9 cellular contexts compared by ENCODE assay signal in genomic region chr1:158285756-158286241, GRCh38. TPM values are rescaled to one million over a fixed set of nuclear protein-coding genes. Genes with fewer than 3 reads are reported as not detected.
DNase-seq lines count a peak whose midpoint lies in the region; ATAC-seq and TF ChIP-seq lines count a peak whose summit lies in the region.
"Had no signal": no experiment of that assay in that cellular context is flagged by ENCODE, and none has a peak within 500 bp of the region (broad histone marks: within the 10 kb centered on the region; RNA-seq: fewer than 3 reads in every experiment).

No MANE protein-coding gene starts in this region.

- H3K36me3 ChIP-seq in OCI-LY7 (ENCODE audit: insufficient read depth, low read length): no peaks in the 10 kb centered on the region; the same call in 1 of the 2 replicates
- no peaks in the 10 kb centered on the region for H3K36me3 ChIP-seq in thymus (ENCODE audit: control insufficient read depth, insufficient read depth)

- peaks cover 22% of the 10 kb centered on the region; the same call in 1 of the 2 replicates for H3K9me3 ChIP-seq in OCI-LY7 (ENCODE audit: low read length)
- no peaks in the 10 kb centered on the region for H3K9me3 ChIP-seq in thymus (ENCODE audit: control insufficient read depth)

- H3K79me2 ChIP-seq in OCI-LY7 (ENCODE audit: insufficient read depth, low read depth, low read length): peaks cover 2% of the 10 kb centered on the region; the same call in 1 of the 2 replicates

- no TSS peak for BruUV-seq in OCI-LY7 (replicated peaks; lab: Mats Ljungman, UMichigan)

- POLR2A ChIA-PET in OCI-LY7 (lab: Charles Lee): interaction anchor here (0.6 to 1.1 kb wide), 4 partner anchors 11 to 113 kb away, joined by 3 to 4 read pairs (median 3); no protein-coding TSS in a partner anchor

- H3K4me1 ChIP-seq in OCI-LY7 (ENCODE audit: insufficient read depth, low read length, poor library complexity, severe bottlenecking) (peaks cover 78% of the 10 kb centered on the region), thymus (ENCODE audit: control insufficient read depth, insufficient read depth, low read length) (peaks cover 24% of the 10 kb centered on the region)

- H2AFZ ChIP-seq in OCI-LY7 (ENCODE audit: low read length): peak overlapping the region; percentile 73; the same call in 1 of the 2 replicates

- TF ChIP-seq CTCF in OCI-LY7 (conservative IDR thresholded peaks at IDR 0.05; ENCODE audit: low read length): no peak

- no peaks in the 10 kb centered on the region for H3K27me3 ChIP-seq in thymus (ENCODE audit: control insufficient read depth, insufficient read depth)

- peak overlapping the region; percentile 89 for H3K27ac ChIP-seq in OCI-LY7 (ENCODE audit: low read depth, low read length, poor library complexity, severe bottlenecking)
- peak overlapping the region; percentile 10 for H3K27ac ChIP-seq in thymus (ENCODE audit: low read depth)

- 13% methylated on average over 7 of the region's 7 CpGs for WGBS in thymus

- H4K20me1 ChIP-seq in OCI-LY7 (ENCODE audit: insufficient read depth, low read length): no peaks in the 10 kb centered on the region

- CTCF ChIA-PET in OCI-LY7 (lab: Charles Lee; ENCODE audit: unreplicated experiment): no interaction called here

- intact Hi-C loops in OCI-LY7 (cut with micrococcal nuclease; ENCODE audit: unreplicated experiment): loop anchor here (1.0 to 5.0 kb wide), 6 partner anchors 37 to 781 kb away; partner anchors contain the start of gene PYHIN1
- intact Hi-C loops in head of caudate nucleus (cut with DNase I): no loop called here

- H3K9me2 ChIP-seq in OCI-LY7 (ENCODE audit: insufficient read depth, low read length): no peaks in the 10 kb centered on the region

- H3K4me3 ChIP-seq in OCI-LY7 (ENCODE audit: low read depth, low read length, poor library complexity, severe bottlenecking) (peak overlapping the region; percentile 61), thymus (ENCODE audit: low read length) (no peak overlapping the region)

- ATAC-seq in HG02938 (IDR thresholded peaks at IDR 0.05; ENCODE audit: unreplicated experiment): peak; percentile 58

- H3K4me2 ChIP-seq in OCI-LY7 (ENCODE audit: low read length): peak overlapping the region; percentile 85

- peak; percentile 28 for DNase-seq in stimulated activated CD4-positive, alpha-beta T cell treated with anti-CD3 and anti-CD28 coated beads, Interleukin-4, amount 100 ng/mL, for 24 hours
- DNase-seq in stimulated activated CD4-positive, alpha-beta T cell treated with anti-CD3 and anti-CD28 coated beads, Interleukin-2, amount 100 ng/mL, for 24 hours: no peak
- DNase-seq in OCI-LY7 (ENCODE audit: low spot score) (peak; percentile 92), head of caudate nucleus (peak in 39 of 42 donors; percentile 3 to 63 (median 27)), cerebellum (ENCODE audit: low spot score) (no peak), NCI-H69 (lab: John Stamatoyannopoulos, UW) (no peak)

RNA-seq across cellular contexts. Expression of gene CD1C, which starts 3.9 kb away (rescaled TPM):
- 2.6 and 3.2 TPM in 2 replicates for total RNA-seq in OCI-LY7 (2014; rRNA removed; shearing (Covaris generic))
- total RNA-seq in OCI-LY7 (2022) (16.0 and 28.7 TPM in 2 replicates), cerebellum (not detected)
- 27.2 TPM for polyA plus RNA-seq in thymus
- polyA plus RNA-seq: neural cell had no signal

RNA-seq across cellular contexts. Expression of gene CD1A, which starts 31.6 kb away (rescaled TPM):
- total RNA-seq in OCI-LY7 (2014; rRNA removed; shearing (Covaris generic)): not detected in 2 replicates
- 0.40 and 0.57 TPM in 2 replicates for total RNA-seq in OCI-LY7 (2022)
- polyA plus RNA-seq in thymus: 7.4 TPM
- total RNA-seq in cerebellum: not detected
- polyA plus RNA-seq: neural cell had no signal

RNA-seq across cellular contexts. Expression of gene CD1B, which starts 45.5 kb away (rescaled TPM):
- total RNA-seq in OCI-LY7 (2014; rRNA removed; shearing (Covaris generic)): not detected in 2 replicates
- not detected in 2 replicates for total RNA-seq in OCI-LY7 (2022)
- 44.2 TPM for polyA plus RNA-seq in thymus
- total RNA-seq in cerebellum: not detected
- polyA plus RNA-seq: neural cell had no signal

Comparison
In these comparisons a context has a peak if more than half of its experiments do, and no peak if none do; other contexts are left out.
1. DNase-seq: peak in stimulated activated CD4-positive, alpha-beta T cell treated with anti-CD3 and anti-CD28 coated beads, Interleukin-4, amount 100 ng/mL, for 24 hours (single experiment), OCI-LY7 (single experiment) and head of caudate nucleus (39 of 42); none in stimulated activated CD4-positive, alpha-beta T cell treated with anti-CD3 and anti-CD28 coated beads, Interleukin-2, amount 100 ng/mL, for 24 hours (0 of 2), cerebellum (single experiment) and NCI-H69 (single experiment).